ENCODE assay signal across 1 cellular context in the genomic region with DNA sequence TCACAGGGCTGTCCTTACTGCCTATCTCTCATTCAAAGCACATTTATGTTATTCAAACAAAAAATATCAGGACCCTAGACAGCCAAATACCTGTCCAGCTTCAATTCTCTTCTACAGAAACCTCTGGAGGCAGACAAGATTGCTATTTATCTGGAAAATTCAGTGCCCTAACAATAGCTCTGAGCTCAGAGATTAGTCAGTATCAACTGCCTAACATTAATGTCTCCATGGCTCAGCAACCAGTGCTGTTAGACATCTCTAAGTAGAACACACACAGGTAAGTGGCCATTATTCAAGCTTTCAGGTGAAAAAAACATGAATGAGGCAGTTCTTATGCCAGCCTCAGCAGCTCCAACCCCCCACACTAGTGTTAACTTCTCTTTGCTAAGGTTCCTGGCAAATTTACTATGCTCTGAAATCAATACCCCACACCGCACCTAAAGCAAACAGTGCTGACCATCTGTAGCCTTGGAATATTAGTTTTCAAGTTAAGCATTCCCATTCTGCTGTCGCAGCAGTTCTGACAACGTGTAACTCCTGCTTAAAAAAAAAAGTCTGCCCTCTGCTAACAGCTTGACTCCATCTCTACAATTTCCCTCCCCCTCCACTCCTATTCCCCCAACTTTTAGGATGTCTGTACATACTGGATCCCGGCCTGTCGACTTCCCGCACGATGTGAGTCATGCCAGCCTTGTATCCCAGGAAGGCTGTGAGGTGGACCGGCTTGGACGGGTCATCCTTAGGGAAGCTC.
TF ChIP-seq lines count a peak whose summit lies in the region.

No MANE protein-coding gene starts in this region.

TF ChIP-seq in K562, 482 proteins besides CTCF, POLR2A, EP300 and RAD21 (continued from another document):
- TF ChIP-seq, protein P1, sequence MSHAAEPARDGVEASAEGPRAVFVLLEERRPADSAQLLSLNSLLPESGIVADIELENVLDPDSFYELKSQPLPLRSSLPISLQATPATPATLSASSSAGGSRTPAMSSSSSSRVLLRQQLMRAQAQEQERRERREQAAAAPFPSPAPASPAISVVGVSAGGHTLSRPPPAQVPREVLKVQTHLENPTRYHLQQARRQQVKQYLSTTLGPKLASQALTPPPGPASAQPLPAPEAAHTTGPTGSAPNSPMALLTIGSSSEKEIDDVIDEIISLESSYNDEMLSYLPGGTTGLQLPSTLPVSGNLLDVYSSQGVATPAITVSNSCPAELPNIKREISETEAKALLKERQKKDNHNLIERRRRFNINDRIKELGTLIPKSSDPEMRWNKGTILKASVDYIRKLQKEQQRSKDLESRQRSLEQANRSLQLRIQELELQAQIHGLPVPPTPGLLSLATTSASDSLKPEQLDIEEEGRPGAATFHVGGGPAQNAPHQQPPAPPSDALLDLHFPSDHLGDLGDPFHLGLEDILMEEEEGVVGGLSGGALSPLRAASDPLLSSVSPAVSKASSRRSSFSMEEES (CRISPR knock-in tag; IDR thresholded peaks at IDR 0.05): no peak
- no peak for TF ChIP-seq GABPB1 (CRISPR knock-in tag; IDR thresholded peaks at IDR 0.05)
- no peak for TF ChIP-seq ETV6 (IDR thresholded peaks at IDR 0.05; ENCODE audit: borderline replicate concordance in 1 of 2, low read depth in 2 of 2, low read length in 1 of 2)
- no peak for TF ChIP-seq ETV6 (CRISPR knock-in tag; IDR thresholded peaks at IDR 0.05; ENCODE audit: borderline replicate concordance)
- 0 out of 4 replicates have a peak, but pooled peaks of 1 of the 2 experiments have one; percentile 40 for TF ChIP-seq TBL1XR1 (IDR thresholded peaks at IDR 0.05; ENCODE audit: low read length in 2 of 2)
- TF ChIP-seq, protein P2, sequence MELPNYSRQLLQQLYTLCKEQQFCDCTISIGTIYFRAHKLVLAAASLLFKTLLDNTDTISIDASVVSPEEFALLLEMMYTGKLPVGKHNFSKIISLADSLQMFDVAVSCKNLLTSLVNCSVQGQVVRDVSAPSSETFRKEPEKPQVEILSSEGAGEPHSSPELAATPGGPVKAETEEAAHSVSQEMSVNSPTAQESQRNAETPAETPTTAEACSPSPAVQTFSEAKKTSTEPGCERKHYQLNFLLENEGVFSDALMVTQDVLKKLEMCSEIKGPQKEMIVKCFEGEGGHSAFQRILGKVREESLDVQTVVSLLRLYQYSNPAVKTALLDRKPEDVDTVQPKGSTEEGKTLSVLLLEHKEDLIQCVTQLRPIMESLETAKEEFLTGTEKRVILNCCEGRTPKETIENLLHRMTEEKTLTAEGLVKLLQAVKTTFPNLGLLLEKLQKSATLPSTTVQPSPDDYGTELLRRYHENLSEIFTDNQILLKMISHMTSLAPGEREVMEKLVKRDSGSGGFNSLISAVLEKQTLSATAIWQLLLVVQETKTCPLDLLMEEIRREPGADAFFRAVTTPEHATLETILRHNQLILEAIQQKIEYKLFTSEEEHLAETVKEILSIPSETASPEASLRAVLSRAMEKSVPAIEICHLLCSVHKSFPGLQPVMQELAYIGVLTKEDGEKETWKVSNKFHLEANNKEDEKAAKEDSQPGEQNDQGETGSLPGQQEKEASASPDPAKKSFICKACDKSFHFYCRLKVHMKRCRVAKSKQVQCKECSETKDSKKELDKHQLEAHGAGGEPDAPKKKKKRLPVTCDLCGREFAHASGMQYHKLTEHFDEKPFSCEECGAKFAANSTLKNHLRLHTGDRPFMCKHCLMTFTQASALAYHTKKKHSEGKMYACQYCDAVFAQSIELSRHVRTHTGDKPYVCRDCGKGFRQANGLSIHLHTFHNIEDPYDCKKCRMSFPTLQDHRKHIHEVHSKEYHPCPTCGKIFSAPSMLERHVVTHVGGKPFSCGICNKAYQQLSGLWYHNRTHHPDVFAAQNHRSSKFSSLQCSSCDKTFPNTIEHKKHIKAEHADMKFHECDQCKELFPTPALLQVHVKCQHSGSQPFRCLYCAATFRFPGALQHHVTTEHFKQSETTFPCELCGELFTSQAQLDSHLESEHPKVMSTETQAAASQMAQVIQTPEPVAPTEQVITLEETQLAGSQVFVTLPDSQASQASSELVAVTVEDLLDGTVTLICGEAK (IDR thresholded peaks at IDR 0.05): peak; percentile 19; the same call in 1 of the 2 replicates
- TF ChIP-seq, protein P2 (CRISPR knock-in tag; IDR thresholded peaks at IDR 0.05): no peak
- TF ChIP-seq RBFOX2 (IDR thresholded peaks at IDR 0.05; ENCODE audit: low read depth, low read length): peak; percentile 4; the same call in 1 of the 2 replicates
TF ChIP-seq in K562: peak in this region for 7.
